ENCODE assay signal across 10 cellular contexts in genomic region chr21:36388835-36389234, GRCh38. TPM values are rescaled to one million over a fixed set of nuclear protein-coding genes. Genes with fewer than 3 reads are reported as not detected.
DNase-seq lines count a peak whose midpoint lies in the region; TF ChIP-seq lines count a peak whose summit lies in the region.
"Had no signal": no experiment of that assay in that cellular context is flagged by ENCODE, and none has a peak within 500 bp of the region (broad histone marks: within the 10 kb centered on the region; RNA-seq: fewer than 3 reads in every experiment).

No MANE protein-coding gene starts in this region.

- CTCF ChIA-PET in mammary epithelial cell (lab: Charles Lee; ENCODE audit: low non-redundant PET) (no interaction called here), MCF 10A (lab: Yijun Ruan, JAX) (interaction anchor here (0.7 kb wide), 1 partner anchor 414 kb away, joined by 3 read pairs; no protein-coding TSS in a partner anchor)

- peaks cover 4% of the 10 kb centered on the region for H3K36me3 ChIP-seq in mammary epithelial cell (ENCODE audit: insufficient read depth, low read length)

- H3K4me1 Mint-ChIP-seq in MCF 10A (ENCODE audit: insufficient read depth, unreplicated experiment) = no peaks in the 10 kb centered on the region
- peaks cover 3% of the 10 kb centered on the region for H3K4me1 Mint-ChIP-seq in glutamatergic neuron (ENCODE audit: low read depth, unreplicated experiment)
- H3K4me1 Mint-ChIP-seq in activated T-helper 1 cell treated with anti-CD3 and anti-CD28 coated beads, Interleukin-12 subunit alpha, Interleukin-12 subunit beta, Interleukin-2, Interleukin-4 antibody, amounts not matched to agents 30 ng/mL and 10 ng/mL and 1 ng/mL, durations not matched to agents 14 hours and 24 hours and 36 hours (ENCODE audit: low read depth) = peaks cover 20% of the 10 kb centered on the region

- H3K27me3 Mint-ChIP-seq in MCF 10A (ENCODE audit: insufficient read depth, unreplicated experiment) (no peaks in the 10 kb centered on the region), glutamatergic neuron (ENCODE audit: unreplicated experiment) (peaks cover 3% of the 10 kb centered on the region)
- no peaks in the 10 kb centered on the region for H3K27me3 Mint-ChIP-seq in activated T-helper 1 cell treated with anti-CD3 and anti-CD28 coated beads, Interleukin-12 subunit alpha, Interleukin-12 subunit beta, Interleukin-2, Interleukin-4 antibody, amounts not matched to agents 30 ng/mL and 10 ng/mL and 1 ng/mL, durations not matched to agents 14 hours and 24 hours and 36 hours (ENCODE audit: insufficient read depth)

- POLR2A ChIA-PET in MCF 10A (lab: Yijun Ruan, JAX) = interaction anchor here (0.6 kb wide), 1 partner anchor 41 kb away, joined by 3 read pairs; no protein-coding TSS in a partner anchor

- H3K27ac Mint-ChIP-seq in MCF 10A (ENCODE audit: low read depth, unreplicated experiment) = no peak overlapping the region
- H3K27ac Mint-ChIP-seq in glutamatergic neuron (ENCODE audit: unreplicated experiment) = peak overlapping the region; percentile 23
- H3K27ac Mint-ChIP-seq in activated T-helper 1 cell treated with anti-CD3 and anti-CD28 coated beads, Interleukin-12 subunit alpha, Interleukin-12 subunit beta, Interleukin-2, Interleukin-4 antibody, amounts not matched to agents 30 ng/mL and 10 ng/mL and 1 ng/mL, durations not matched to agents 14 hours and 24 hours and 36 hours = no peak overlapping the region

- no peaks in the 10 kb centered on the region for H4K20me1 ChIP-seq in mammary epithelial cell (ENCODE audit: insufficient read depth, low read length)

- no peaks in the 10 kb centered on the region for H3K27me3 ChIP-seq in mammary epithelial cell (ENCODE audit: insufficient read depth, low read length)
- H3K27me3 ChIP-seq: BE2C had no signal

- peak overlapping the region; percentile 31 for H3K4me2 ChIP-seq in mammary epithelial cell (ENCODE audit: insufficient read depth, low read depth, low read length)

- in situ Hi-C loops in mammary epithelial cell (cut with MboI; ENCODE audit: low sequenced_read_pairs in 2 of 2) = no loop called here
- in situ Hi-C loops in SK-MEL-5 (cut with HindIII; ENCODE audit: low pct_unique_long_range_greater_than_20kb, low sequenced_read_pairs) = no loop called here

- no peak overlapping the region for H2AFZ ChIP-seq in mammary epithelial cell (ENCODE audit: low read depth, low read length)

- TF ChIP-seq CTCF in mammary epithelial cell (conservative IDR thresholded peaks at IDR 0.05 in 1 of 2, IDR thresholded peaks at IDR 0.05 in 1 of 2; ENCODE audit: extremely low read depth in 1 of 2, insufficient read depth in 1 of 2, low read depth in 1 of 2, low read length in 2 of 2) = peak; percentile 34 to 48
- TF ChIP-seq CTCF in MCF 10A (IDR thresholded peaks at IDR 0.05; ENCODE audit: unreplicated experiment) = no peak
- no peak for TF ChIP-seq CTCF in glutamatergic neuron (IDR thresholded peaks at IDR 0.05; ENCODE audit: partially characterized antibody, unreplicated experiment)

- peaks cover 24% of the 10 kb centered on the region for H3K36me3 Mint-ChIP-seq in MCF 10A (ENCODE audit: insufficient read depth, unreplicated experiment)
- H3K36me3 Mint-ChIP-seq in glutamatergic neuron (ENCODE audit: unreplicated experiment) = peaks cover 10% of the 10 kb centered on the region
- peaks cover 25% of the 10 kb centered on the region for H3K36me3 Mint-ChIP-seq in activated T-helper 1 cell treated with anti-CD3 and anti-CD28 coated beads, Interleukin-12 subunit alpha, Interleukin-12 subunit beta, Interleukin-2, Interleukin-4 antibody, amounts not matched to agents 30 ng/mL and 10 ng/mL and 1 ng/mL, durations not matched to agents 14 hours and 24 hours and 36 hours (ENCODE audit: low read depth)

- no peak overlapping the region for H3K4me3 Mint-ChIP-seq in MCF 10A (ENCODE audit: unreplicated experiment)
- H3K4me3 Mint-ChIP-seq in glutamatergic neuron (ENCODE audit: unreplicated experiment) = no peak overlapping the region
- no peak overlapping the region for H3K4me3 Mint-ChIP-seq in activated T-helper 1 cell treated with anti-CD3 and anti-CD28 coated beads, Interleukin-12 subunit alpha, Interleukin-12 subunit beta, Interleukin-2, Interleukin-4 antibody, amounts not matched to agents 30 ng/mL and 10 ng/mL and 1 ng/mL, durations not matched to agents 14 hours and 24 hours and 36 hours

- H3K79me2 ChIP-seq in mammary epithelial cell (ENCODE audit: insufficient read depth, low read length) = peaks cover 6% of the 10 kb centered on the region

- peak; percentile 37 for DNase-seq in mammary epithelial cell
- no peak for DNase-seq in MCF 10A (ENCODE audit: unreplicated experiment)
- DNase-seq in SK-MEL-5 (ENCODE audit: low read depth, low spot score) = peak; percentile 63
- peak; percentile 29 for DNase-seq in glutamatergic neuron
- DNase-seq in substantia nigra (lab: John Stamatoyannopoulos, UW) = peak in 22 of 49 donors; percentile 1 to 32 (median 16)
- DNase-seq in activated T-helper 1 cell treated with anti-CD3 and anti-CD28 coated beads, Interleukin-12 subunit alpha, Interleukin-12 subunit beta, Interleukin-2, Interleukin-4 antibody, amounts not matched to agents 30 ng/mL and 10 ng/mL and 1 ng/mL, durations not matched to agents 14 hours and 24 hours and 36 hours (ENCODE audit: low spot score) = no peak
- DNase-seq in germinal center (ENCODE audit: low spot score) = no peak
- no peak for DNase-seq in DMS153 (lab: John Stamatoyannopoulos, UW)
- DNase-seq: activated naive CD4-positive, alpha-beta T cell treated with Interleukin-2 at 50 U/mL for 16 hours; BE2C had no signal

- BruUV-seq in mammary epithelial cell (replicated peaks; lab: Mats Ljungman, UMichigan) (no TSS peak), MCF 10A (replicated peaks; lab: Mats Ljungman, UMichigan) (no TSS peak)

- dilution Hi-C loops in mammary epithelial cell (cut with HindIII; ENCODE audit: low sequenced_read_pairs) = no loop called here

- H3K4me3 ChIP-seq in mammary epithelial cell (replicated peaks in 1 of 3; ENCODE audit: insufficient read depth in 1 of 3, low read depth in 2 of 3, low read length in 3 of 3) = no peak overlapping the region

- H3K9me3 ChIP-seq in mammary epithelial cell (replicated peaks; ENCODE audit: insufficient read depth, low read length) = no peaks in the 10 kb centered on the region
- H3K9me3 ChIP-seq: BE2C had no signal

- WGBS in mammary epithelial cell (ENCODE audit: low coverage, missing lambda C conversion rate) = 24% methylated on average over 2 of the region's 10 CpGs

- H3K9me3 Mint-ChIP-seq in MCF 10A (ENCODE audit: unreplicated experiment) (no peaks in the 10 kb centered on the region), glutamatergic neuron (ENCODE audit: unreplicated experiment) (peaks cover 7% of the 10 kb centered on the region)
- H3K9me3 Mint-ChIP-seq in activated T-helper 1 cell treated with anti-CD3 and anti-CD28 coated beads, Interleukin-12 subunit alpha, Interleukin-12 subunit beta, Interleukin-2, Interleukin-4 antibody, amounts not matched to agents 30 ng/mL and 10 ng/mL and 1 ng/mL, durations not matched to agents 14 hours and 24 hours and 36 hours = no peaks in the 10 kb centered on the region

- no peak overlapping the region for H3K27ac ChIP-seq in mammary epithelial cell (ENCODE audit: insufficient read depth, low read depth, low read length)
- peak overlapping the region; percentile 30 for H3K27ac ChIP-seq in substantia nigra (ENCODE audit: low read depth, low read length, poor library complexity, severe bottlenecking)

- H3K9ac ChIP-seq in mammary epithelial cell (ENCODE audit: insufficient read depth, low read length) = no peak overlapping the region

- intact Hi-C loops in mammary epithelial cell (cut with micrococcal nuclease) (no loop called here), MCF 10A (cut with micrococcal nuclease) (loop anchor here (5.0 kb wide), 1 partner anchor 247 kb away; no protein-coding TSS in a partner anchor)
- intact Hi-C loops in activated T-helper 1 cell treated with anti-CD3 and anti-CD28 coated beads, Interleukin-12 subunit alpha, Interleukin-12 subunit beta, Interleukin-2, Interleukin-4 antibody, amounts not matched to agents 30 ng/mL and 10 ng/mL and 1 ng/mL, durations not matched to agents 14 hours and 24 hours and 36 hours (cut with micrococcal nuclease) = loop anchor here (5.0 to 10.0 kb wide), 2 partner anchors 868 to 1774 kb away; partner anchors contain the start of gene RCAN1

- H3K4me1 ChIP-seq in mammary epithelial cell (ENCODE audit: insufficient read depth, low read length) = peaks cover 4% of the 10 kb centered on the region
- H3K4me1 ChIP-seq: BE2C had no signal

RNA-seq across cellular contexts. Expression of gene CHAF1B, which starts 3.6 kb away (rescaled TPM):
- total RNA-seq in mammary epithelial cell (10 to 100 TPM in 1 of 2 donors, 1 to 10 TPM in 1; 2.3 to 12.3 TPM), MCF 10A (2022) (6.4 and 7.7 TPM in 2 replicates), glutamatergic neuron (ENCODE audit: unreplicated experiment) (2.0 TPM)
- 10.3 TPM for polyA plus RNA-seq in mammary epithelial cell
- 8.2 TPM for polyA minus RNA-seq in mammary epithelial cell
- 14.1 and 16.0 TPM in 2 replicates for total RNA-seq in SK-MEL-5 (2014; rRNA removed; shearing (Covaris generic))
- polyA plus RNA-seq in SK-MEL-5 (2015; cell fraction: cytosol; rRNA removed) = 25.0 and 31.8 TPM in 2 replicates
- polyA plus RNA-seq in SK-MEL-5 (2015; cell fraction: nucleus; rRNA removed) = 21.3 and 22.7 TPM in 2 replicates
- total RNA-seq in activated T-helper 1 cell treated with anti-CD3 and anti-CD28 coated beads, Interleukin-12 subunit alpha, Interleukin-12 subunit beta, Interleukin-2, Interleukin-4 antibody, amounts not matched to agents 30 ng/mL and 10 ng/mL and 1 ng/mL, durations not matched to agents 14 hours and 24 hours and 36 hours = 33.8 and 35.7 TPM in 2 replicates

Comparison
In these comparisons a context has a peak if more than half of its experiments do, and no peak if none do; other contexts are left out.
1. DNase-seq: peak in mammary epithelial cell (single experiment), SK-MEL-5 (single experiment) and glutamatergic neuron (single experiment); none in MCF 10A (single experiment), activated T-helper 1 cell treated with anti-CD3 and anti-CD28 coated beads, Interleukin-12 subunit alpha, Interleukin-12 subunit beta, Interleukin-2, Interleukin-4 antibody, amounts not matched to agents 30 ng/mL and 10 ng/mL and 1 ng/mL, durations not matched to agents 14 hours and 24 hours and 36 hours (single experiment), germinal center (single experiment) and DMS153 (single experiment).
2. CTCF ChIP-seq: peak in mammary epithelial cell (2 of 2); none in MCF 10A (single experiment) and glutamatergic neuron (single experiment).